Comparison of ENCODE assay signal across 18 cellular contexts in genomic region chr15:59321000-59321689, GRCh38.
"Had no signal": no experiment of that assay in that cellular context is flagged by ENCODE, and none has a peak within 500 bp of the region (broad histone marks: within the 10 kb centered on the region; RNA-seq: fewer than 3 reads in every experiment).

No MANE protein-coding gene starts in this region.

- H3K27me3 ChIP-seq: esophagus muscularis mucosa, ovary, transverse colon, uterus had no signal

- H3K4me3 Mint-ChIP-seq: activated CD4-positive, alpha-beta T cell treated with anti-CD3 and anti-CD28 coated beads, Interleukin-2, amount 10 ng/mL, durations not matched to agents 7 days and 5 days; activated naive CD8-positive, alpha-beta T cell; activated T-cell treated with anti-CD3 and anti-CD28 coated beads, Interleukin-2, amount 50 U/mL, for 72 hours; natural killer cell; stimulated activated naive CD8-positive, alpha-beta T cell treated with anti-CD3 and anti-CD28 coated beads, Interleukin-15, Interleukin-2, amounts not matched to agents 100 ng/mL and 50 ng/mL, for 24 hours had no signal

- DNase-seq: activated CD4-positive, alpha-beta T cell treated with anti-CD3 and anti-CD28 coated beads, Interleukin-2, amount 10 ng/mL, durations not matched to agents 7 days and 5 days; activated T-cell treated with anti-CD3 and anti-CD28 coated beads, Interleukin-2, amount 50 U/mL, for 72 hours; cerebellar nuclear complex; cortex of kidney; effector CD4-positive, alpha-beta T cell; left cardiac atrium; mesendoderm; natural killer cell; ovary; psoas muscle; right cardiac atrium; stimulated activated CD4-positive, alpha-beta T cell treated with anti-CD3 and anti-CD28 coated beads, Interleukin-2, amount 100 ng/mL, for 24 hours; transverse colon; uterus had no signal

- H3K27me3 Mint-ChIP-seq: activated naive CD8-positive, alpha-beta T cell; stimulated activated naive CD8-positive, alpha-beta T cell treated with anti-CD3 and anti-CD28 coated beads, Interleukin-15, Interleukin-2, amounts not matched to agents 100 ng/mL and 50 ng/mL, for 24 hours had no signal

- FAIRE-seq: bronchial epithelial cell had no signal

- H3K27ac ChIP-seq: esophagus muscularis mucosa, ovary, psoas muscle, transverse colon, uterus had no signal

- H3K27ac Mint-ChIP-seq: activated CD4-positive, alpha-beta T cell treated with anti-CD3 and anti-CD28 coated beads, Interleukin-2, amount 10 ng/mL, durations not matched to agents 7 days and 5 days; activated naive CD8-positive, alpha-beta T cell; activated T-cell treated with anti-CD3 and anti-CD28 coated beads, Interleukin-2, amount 50 U/mL, for 72 hours; stimulated activated naive CD8-positive, alpha-beta T cell treated with anti-CD3 and anti-CD28 coated beads, Interleukin-15, Interleukin-2, amounts not matched to agents 100 ng/mL and 50 ng/mL, for 24 hours had no signal

- H3K4me3 ChIP-seq: esophagus muscularis mucosa, ovary, psoas muscle, transverse colon, uterus had no signal

- ATAC-seq: left cardiac atrium, natural killer cell, psoas muscle, right cardiac atrium had no signal

- H3K36me3 Mint-ChIP-seq: activated naive CD8-positive, alpha-beta T cell; natural killer cell had no signal

- H3K9me3 ChIP-seq: esophagus muscularis mucosa, ovary, uterus had no signal

- H3K36me3 ChIP-seq: esophagus muscularis mucosa, ovary, transverse colon, uterus had no signal
